Comparison of ENCODE assay signal across 8 cellular contexts in the genomic region with DNA sequence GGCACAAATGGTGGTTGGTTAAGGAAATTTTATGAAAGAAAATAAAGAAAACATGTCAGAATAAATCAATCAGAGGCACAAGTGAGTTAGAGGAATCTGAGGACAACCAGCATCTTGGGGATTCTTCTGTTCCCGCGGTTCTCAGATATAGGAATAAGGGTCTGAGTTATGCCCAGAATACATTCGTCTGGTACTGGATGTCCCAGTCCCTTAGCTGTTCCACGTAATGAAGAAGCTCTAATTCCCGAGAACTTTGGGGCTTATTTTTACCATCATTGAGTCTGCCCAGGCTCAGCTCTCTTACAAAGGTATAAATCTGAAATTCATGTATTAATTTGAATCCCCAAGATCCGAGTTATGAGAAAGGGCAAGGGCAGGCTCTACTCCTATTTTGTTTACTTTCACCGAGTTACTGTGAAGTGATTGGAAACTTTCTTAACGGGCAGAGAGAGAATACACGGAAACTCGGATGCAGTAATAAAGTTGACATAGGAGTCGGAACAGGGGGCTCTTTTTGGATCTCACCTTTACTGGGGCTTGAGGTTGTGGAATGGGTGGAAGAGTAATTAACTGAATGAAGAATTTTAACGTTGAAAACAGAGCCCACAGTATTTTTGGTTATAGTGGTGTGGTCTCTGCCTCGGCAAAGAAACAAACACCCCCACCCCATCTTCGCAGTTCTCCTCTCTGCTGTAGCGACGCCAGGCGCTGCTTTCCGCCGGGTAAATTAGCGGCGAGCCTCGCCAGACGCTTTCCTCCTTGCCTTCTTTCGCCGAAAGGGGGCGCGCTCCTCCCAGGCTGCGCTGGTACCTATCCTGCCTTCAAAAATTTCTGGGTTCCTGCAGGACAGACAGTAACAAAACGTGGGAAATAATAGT. TPM values are rescaled to one million over a fixed set of nuclear protein-coding genes. Genes with fewer than 3 reads are reported as not detected.
DNase-seq lines count a peak whose midpoint lies in the region; ATAC-seq, FAIRE-seq and TF ChIP-seq lines count a peak whose summit lies in the region.

No MANE protein-coding gene starts in this region.

- H3K4me2 ChIP-seq in OCI-LY7 (ENCODE audit: low read length), result no peak overlapping the region

- peaks cover 91% of the 10 kb centered on the region for H3K27me3 Mint-ChIP-seq in progenitor cell of endocrine pancreas

- peaks cover 18% of the 10 kb centered on the region for H3K4me1 Mint-ChIP-seq in progenitor cell of endocrine pancreas (ENCODE audit: low read depth)

- no peaks in the 10 kb centered on the region for H3K36me3 Mint-ChIP-seq in progenitor cell of endocrine pancreas (ENCODE audit: insufficient read depth)

- ATAC-seq in HG03025 (IDR thresholded peaks at IDR 0.05; ENCODE audit: low FRiP score, unreplicated experiment) (no peak), HG03520 (IDR thresholded peaks at IDR 0.05; ENCODE audit: unreplicated experiment) (no peak)

- H2AFZ ChIP-seq in OCI-LY7 (ENCODE audit: low read length), result no peak overlapping the region

- POLR2A ChIA-PET in OCI-LY7 (lab: Charles Lee), result no interaction called here

- no TSS peak for BruUV-seq in OCI-LY7 (replicated peaks; lab: Mats Ljungman, UMichigan)

- H3K9me3 ChIP-seq in OCI-LY7 (ENCODE audit: low read length), result no peaks in the 10 kb centered on the region

- peak overlapping the region; percentile 35 for H3K4me3 Mint-ChIP-seq in progenitor cell of endocrine pancreas (ENCODE audit: low read depth)

- CTCF ChIA-PET in OCI-LY7 (lab: Charles Lee; ENCODE audit: unreplicated experiment), result no interaction called here

- H3K9me3 Mint-ChIP-seq in progenitor cell of endocrine pancreas (ENCODE audit: low read depth), result no peaks in the 10 kb centered on the region

- FAIRE-seq in D721Med (lab: Jason Lieb, UNC), result peak; percentile 72

- no peaks in the 10 kb centered on the region for H3K79me2 ChIP-seq in OCI-LY7 (ENCODE audit: insufficient read depth, low read depth, low read length)

- DNase-seq in D721Med (ENCODE audit: insufficient read length, low spot score) (no peak), OCI-LY7 (ENCODE audit: low spot score) (no peak), fibroblast of pulmonary artery (ENCODE audit: low read depth) (no peak), progenitor cell of endocrine pancreas (ENCODE audit: low spot score, unreplicated experiment) (peak; percentile 49), NCI-H1417 (lab: John Stamatoyannopoulos, UW) (no peak), H4 (ENCODE audit: low spot score) (no peak)

- H3K9me2 ChIP-seq in OCI-LY7 (ENCODE audit: insufficient read depth, low read length), result no peaks in the 10 kb centered on the region

- H3K4me3 ChIP-seq in OCI-LY7 (ENCODE audit: low read depth, low read length, poor library complexity, severe bottlenecking) (no peak overlapping the region), fibroblast of pulmonary artery (replicated peaks; ENCODE audit: low read depth, low read length) (peak overlapping the region; percentile 5)

- no peak overlapping the region for H3K27ac ChIP-seq in OCI-LY7 (ENCODE audit: low read depth, low read length, poor library complexity, severe bottlenecking)

- H3K27ac Mint-ChIP-seq in progenitor cell of endocrine pancreas, result no peak overlapping the region

- no peaks in the 10 kb centered on the region for H3K4me1 ChIP-seq in OCI-LY7 (ENCODE audit: insufficient read depth, low read length, poor library complexity, severe bottlenecking)

- TF ChIP-seq CTCF in D721Med (IDR thresholded peaks at IDR 0.05; ENCODE audit: insufficient read depth, missing control alignments) (no peak), OCI-LY7 (conservative IDR thresholded peaks at IDR 0.05; ENCODE audit: low read length) (0 out of 2 replicates have a peak, but pooled peaks have one; percentile 24), fibroblast of pulmonary artery (IDR thresholded peaks at IDR 0.05; ENCODE audit: low read length, missing control alignments) (peak; percentile 53), progenitor cell of endocrine pancreas (IDR thresholded peaks at IDR 0.05; ENCODE audit: unreplicated experiment) (peak; percentile 91)

- H3K36me3 ChIP-seq in OCI-LY7 (ENCODE audit: insufficient read depth, low read length), result no peaks in the 10 kb centered on the region

- intact Hi-C loops in OCI-LY7 (cut with micrococcal nuclease; ENCODE audit: unreplicated experiment), result no loop called here

- H4K20me1 ChIP-seq in OCI-LY7 (ENCODE audit: insufficient read depth, low read length), result no peaks in the 10 kb centered on the region

RNA-seq across cellular contexts. Expression of a gene that starts 7.1 kb away (rescaled TPM):
- not detected in 2 replicates for total RNA-seq in OCI-LY7 (2014; rRNA removed; shearing (Covaris generic))
- not detected in 2 replicates for total RNA-seq in OCI-LY7 (2022)
- total RNA-seq in progenitor cell of endocrine pancreas, result 1.5 TPM in 2 replicates
- 0.10 TPM in 1 of 2 replicates, not detected in the other for total RNA-seq in H4 (2014; rRNA removed; shearing (Covaris generic))
